In genomic region chr20:61929561-61929960, GRCh38 we compare ENCODE assay signal across 15 cellular contexts.
DNase-seq lines count a peak whose midpoint lies in the region; ATAC-seq and TF ChIP-seq lines count a peak whose summit lies in the region.
"Had no signal": no experiment of that assay in that cellular context is flagged by ENCODE, and none has a peak within 500 bp of the region (broad histone marks: within the 10 kb centered on the region; RNA-seq: fewer than 3 reads in every experiment).

No MANE protein-coding gene starts in this region.

- no peak overlapping the region for H2BK120ac ChIP-seq in neuronal stem cell (ENCODE audit: low read depth, low read length)

- H3K9ac ChIP-seq in neuronal stem cell (ENCODE audit: low read depth, low read length, poor library complexity): no peak overlapping the region

- WGBS in neuronal stem cell (ENCODE audit: extremely low coverage in 2 of 2, insufficient read length in 2 of 2, insufficient replicate concordance in 1 of 2), 2 donors: no CpG with 5 or more reads among the region's 12 CpGs

- peaks cover 12% of the 10 kb centered on the region for H3K27me3 Mint-ChIP-seq in glutamatergic neuron (ENCODE audit: unreplicated experiment)
- H3K27me3 Mint-ChIP-seq in HFFc6 (ENCODE audit: insufficient read depth): peaks cover 2% of the 10 kb centered on the region; the same call in 1 of the 2 replicates

- peak overlapping the region; percentile 15 for H3K23ac ChIP-seq in neuronal stem cell (ENCODE audit: low read depth, low read length, poor library complexity)

- peaks cover 3% of the 10 kb centered on the region for H3K9me3 Mint-ChIP-seq in glutamatergic neuron (ENCODE audit: unreplicated experiment)
- peaks cover 34% of the 10 kb centered on the region for H3K9me3 Mint-ChIP-seq in HFFc6
- H3K9me3 Mint-ChIP-seq in stimulated activated effector memory CD8-positive, alpha-beta T cell treated with anti-CD3 and anti-CD28 coated beads, Interleukin-12 subunit alpha, Interleukin-12 subunit beta, amount 100 ng/mL, for 72 hours: no peaks in the 10 kb centered on the region

- intact Hi-C loops in upper lobe of right lung (cut with DNase I): no loop called here

- DNase-seq in RWPE2 (ENCODE audit: low spot score) (peak; percentile 82), glutamatergic neuron (peak; percentile 3), neuronal stem cell (ENCODE audit: low spot score) (no peak), upper lobe of right lung (peak; percentile 23), HFFc6 (no peak)
- no peak for DNase-seq in stimulated activated effector memory CD8-positive, alpha-beta T cell treated with anti-CD3 and anti-CD28 coated beads, Interleukin-12 subunit alpha, Interleukin-12 subunit beta, amount 100 ng/mL, for 72 hours (ENCODE audit: low spot score in 2 of 2)
- DNase-seq: Caco-2, DND-41, GF-D8, KG1 had no signal

- no peaks in the 10 kb centered on the region for H3K36me3 Mint-ChIP-seq in glutamatergic neuron (ENCODE audit: unreplicated experiment)
- H3K36me3 Mint-ChIP-seq in HFFc6 (ENCODE audit: low read depth): peaks cover 19% of the 10 kb centered on the region; the same call in 1 of the 2 replicates
- no peaks in the 10 kb centered on the region for H3K36me3 Mint-ChIP-seq in stimulated activated effector memory CD8-positive, alpha-beta T cell treated with anti-CD3 and anti-CD28 coated beads, Interleukin-12 subunit alpha, Interleukin-12 subunit beta, amount 100 ng/mL, for 72 hours
- H3K36me3 Mint-ChIP-seq: CD8-positive, alpha-beta memory T cell; IgD-negative memory B cell had no signal

- H3K4me3 ChIP-seq in RWPE2 (ENCODE audit: severe bottlenecking): no peak overlapping the region
- peak overlapping the region in 1 of 2 donors; percentile 48 for H3K4me3 ChIP-seq in neuronal stem cell (ENCODE audit: low read length in 2 of 2)
- no peak overlapping the region for H3K4me3 ChIP-seq in upper lobe of right lung
- H3K4me3 ChIP-seq: A549 had no signal

- H3K27me3 ChIP-seq in RWPE2 (ENCODE audit: insufficient read depth, poor library complexity, severe bottlenecking) (no peaks in the 10 kb centered on the region), neuronal stem cell (ENCODE audit: control insufficient read depth in 3 of 3, insufficient read depth in 3 of 3, low read depth in 1 of 3, low read length in 3 of 3) (peaks cover 0 to 2% (median 0%) of the 10 kb centered on the region in 3 experiments), upper lobe of right lung (no peaks in the 10 kb centered on the region)

- no peak overlapping the region for H3K4me3 Mint-ChIP-seq in glutamatergic neuron (ENCODE audit: unreplicated experiment)
- no peak overlapping the region for H3K4me3 Mint-ChIP-seq in HFFc6
- no peak overlapping the region for H3K4me3 Mint-ChIP-seq in stimulated activated effector memory CD8-positive, alpha-beta T cell treated with anti-CD3 and anti-CD28 coated beads, Interleukin-12 subunit alpha, Interleukin-12 subunit beta, amount 100 ng/mL, for 72 hours
- H3K4me3 Mint-ChIP-seq: CD8-positive, alpha-beta memory T cell; IgD-negative memory B cell had no signal

- H3K27ac Mint-ChIP-seq in glutamatergic neuron (ENCODE audit: unreplicated experiment) (no peak overlapping the region), HFFc6 (no peak overlapping the region)
- H3K27ac Mint-ChIP-seq in stimulated activated effector memory CD8-positive, alpha-beta T cell treated with anti-CD3 and anti-CD28 coated beads, Interleukin-12 subunit alpha, Interleukin-12 subunit beta, amount 100 ng/mL, for 72 hours: no peak overlapping the region
- H3K27ac Mint-ChIP-seq: CD8-positive, alpha-beta memory T cell; IgD-negative memory B cell had no signal

- no peaks in the 10 kb centered on the region for H3K4me1 ChIP-seq in RWPE2 (ENCODE audit: insufficient read depth, poor library complexity, severe bottlenecking)
- H3K4me1 ChIP-seq in neuronal stem cell (ENCODE audit: control insufficient read depth in 2 of 2, insufficient read depth in 1 of 2, low read depth in 1 of 2, low read length in 2 of 2): peaks cover 0 to 2% of the 10 kb centered on the region in 2 donors
- no peaks in the 10 kb centered on the region for H3K4me1 ChIP-seq in upper lobe of right lung
- H3K4me1 ChIP-seq: A549, Caco-2 had no signal

- H2BK15ac ChIP-seq in neuronal stem cell (ENCODE audit: low read length): no peak overlapping the region

- peaks cover 26% of the 10 kb centered on the region for H3K36me3 ChIP-seq in RWPE2 (ENCODE audit: low read depth)
- peaks cover 3 to 17% of the 10 kb centered on the region in 2 donors for H3K36me3 ChIP-seq in neuronal stem cell (replicated peaks in 1 of 2; ENCODE audit: control insufficient read depth in 2 of 2, insufficient read depth in 2 of 2, low read length in 2 of 2)
- no peaks in the 10 kb centered on the region for H3K36me3 ChIP-seq in upper lobe of right lung

- H3K27ac ChIP-seq in RWPE2 (ENCODE audit: poor library complexity, severe bottlenecking) (no peak overlapping the region), neuronal stem cell (replicated peaks; ENCODE audit: low read length) (no peak overlapping the region), upper lobe of right lung (no peak overlapping the region)
- H3K27ac ChIP-seq: A549 had no signal

- H3K4me2 ChIP-seq in neuronal stem cell (ENCODE audit: insufficient read depth, low read length, poor library complexity, severe bottlenecking): no peak overlapping the region
- H3K4me2 ChIP-seq: A549 had no signal

- H3K18ac ChIP-seq in neuronal stem cell (ENCODE audit: low read length): no peak overlapping the region

- no peak overlapping the region for H2BK12ac ChIP-seq in neuronal stem cell (ENCODE audit: low read length)

- peak overlapping the region; percentile 2 for H3K14ac ChIP-seq in neuronal stem cell (ENCODE audit: low read length)

- ATAC-seq in RWPE2 (ENCODE audit: low read depth) (no peak), upper lobe of right lung (no peak), HG03457 (IDR thresholded peaks at IDR 0.05; ENCODE audit: unreplicated experiment) (no peak)
- no peak for ATAC-seq in stimulated activated effector memory CD8-positive, alpha-beta T cell treated with anti-CD3 and anti-CD28 coated beads, Interleukin-12 subunit alpha, Interleukin-12 subunit beta, amount 100 ng/mL, for 72 hours
- ATAC-seq: HCT116 had no signal

- no peak overlapping the region for H2BK5ac ChIP-seq in neuronal stem cell (ENCODE audit: low read length)

- peak overlapping the region; percentile 61 for H2AK5ac ChIP-seq in neuronal stem cell (ENCODE audit: low read depth, low read length)

- H3K9me3 ChIP-seq in RWPE2 (ENCODE audit: severe bottlenecking) (no peaks in the 10 kb centered on the region), neuronal stem cell (replicated peaks in 1 of 2; ENCODE audit: control insufficient read depth in 2 of 2, insufficient read depth in 1 of 2, low read depth in 1 of 2, low read length in 2 of 2) (peaks cover 0 to 4% of the 10 kb centered on the region in 2 donors), upper lobe of right lung (no peaks in the 10 kb centered on the region)
- H3K9me3 ChIP-seq: A549 had no signal

- H3K79me1 ChIP-seq in neuronal stem cell (ENCODE audit: low read depth, low read length): peaks cover 5% of the 10 kb centered on the region

- H4K8ac ChIP-seq in neuronal stem cell (ENCODE audit: low read depth, low read length): no peak overlapping the region

- no peak for TF ChIP-seq CTCF in RWPE2 (IDR thresholded peaks at IDR 0.05; ENCODE audit: poor library complexity, severe bottlenecking)
- no peak for TF ChIP-seq CTCF in glutamatergic neuron (IDR thresholded peaks at IDR 0.05; ENCODE audit: partially characterized antibody, unreplicated experiment)
- no peak for TF ChIP-seq CTCF in upper lobe of right lung (IDR thresholded peaks at IDR 0.05)
- TF ChIP-seq CTCF in HFFc6 (IDR thresholded peaks at IDR 0.05): no peak

- no peak overlapping the region for H4K91ac ChIP-seq in neuronal stem cell (ENCODE audit: low read depth, low read length, poor library complexity)

- H3K4me1 Mint-ChIP-seq in glutamatergic neuron (ENCODE audit: low read depth, unreplicated experiment) (peaks cover 1% of the 10 kb centered on the region), HFFc6 (ENCODE audit: low read depth) (peaks cover 7% of the 10 kb centered on the region; the same call in 1 of the 2 replicates)
- no peaks in the 10 kb centered on the region for H3K4me1 Mint-ChIP-seq in stimulated activated effector memory CD8-positive, alpha-beta T cell treated with anti-CD3 and anti-CD28 coated beads, Interleukin-12 subunit alpha, Interleukin-12 subunit beta, amount 100 ng/mL, for 72 hours
- H3K4me1 Mint-ChIP-seq: CD8-positive, alpha-beta memory T cell had no signal

- H2AFZ ChIP-seq in neuronal stem cell (ENCODE audit: low read length): no peak overlapping the region

- no peak overlapping the region for H3K4ac ChIP-seq in neuronal stem cell (ENCODE audit: low read length)

Comparison
In these comparisons a context has a peak if more than half of its experiments do, and no peak if none do; other contexts are left out.
1. DNase-seq: peak in RWPE2 (single experiment), glutamatergic neuron (single experiment) and upper lobe of right lung (single experiment); none in neuronal stem cell (single experiment), HFFc6 (single experiment) and stimulated activated effector memory CD8-positive, alpha-beta T cell treated with anti-CD3 and anti-CD28 coated beads, Interleukin-12 subunit alpha, Interleukin-12 subunit beta, amount 100 ng/mL, for 72 hours (0 of 2).